In genomic region chr7:157412021-157412443, GRCh38 we compare ENCODE assay signal across 10 cellular contexts.
DNase-seq lines count a peak whose midpoint lies in the region; ATAC-seq and TF ChIP-seq lines count a peak whose summit lies in the region.
"Had no signal": no experiment of that assay in that cellular context is flagged by ENCODE, and none has a peak within 500 bp of the region (broad histone marks: within the 10 kb centered on the region; RNA-seq: fewer than 3 reads in every experiment).

No MANE protein-coding gene starts in this region.

- H3K36me3 ChIP-seq in esophagus squamous epithelium: peaks cover 16 to 91% (median 21%) of the 10 kb centered on the region in 3 donors

- H3K4me1 ChIP-seq in foreskin keratinocyte (peaks cover 4% of the 10 kb centered on the region), esophagus squamous epithelium (no peaks in the 10 kb centered on the region)

- H3K9me3 Mint-ChIP-seq in natural killer cell treated with Interleukin-12 subunit alpha and Interleukin-12 subunit beta and Interleukin-15 and Interleukin-18, amount 100 ng/mL, for 72 hours: no peaks in the 10 kb centered on the region
- H3K9me3 Mint-ChIP-seq in natural killer cell: no peaks in the 10 kb centered on the region
- H3K9me3 Mint-ChIP-seq in activated CD8-positive, alpha-beta T cell treated with anti-CD3 and anti-CD28 coated beads for 36 hours: no peaks in the 10 kb centered on the region

- H3K4me3 Mint-ChIP-seq in natural killer cell treated with Interleukin-12 subunit alpha and Interleukin-12 subunit beta and Interleukin-15 and Interleukin-18, amount 100 ng/mL, for 72 hours: peak overlapping the region; percentile 47
- H3K4me3 Mint-ChIP-seq in natural killer cell: no peak overlapping the region
- peak overlapping the region; percentile 35 for H3K4me3 Mint-ChIP-seq in activated CD8-positive, alpha-beta T cell treated with anti-CD3 and anti-CD28 coated beads for 36 hours

- POLR2A ChIA-PET in activated CD8-positive, alpha-beta T cell treated with anti-CD3 and anti-CD28 coated beads for 36 hours (lab: Charles Lee): no interaction called here

- no peak overlapping the region for H3K4me3 ChIP-seq in esophagus squamous epithelium

- no peak for DNase-seq in natural killer cell treated with Interleukin-12 subunit alpha and Interleukin-12 subunit beta and Interleukin-15 and Interleukin-18, amount 100 ng/mL, for 72 hours (ENCODE audit: low spot score)
- DNase-seq in natural killer cell (no peak), foreskin keratinocyte (peak; percentile 61 to 75), stromal cell of bone marrow (ENCODE audit: low read depth) (peak; percentile 65), cerebellum (ENCODE audit: low spot score) (no peak), cardiac septum (ENCODE audit: low spot score) (no peak), esophagus squamous epithelium (lab: John Stamatoyannopoulos, UW) (no peak)
- DNase-seq in activated CD8-positive, alpha-beta T cell treated with anti-CD3 and anti-CD28 coated beads for 36 hours: peak; percentile 61
- DNase-seq: DMS53, NCI-H510A treated with DMSO at 0.1 percent for 48 hours had no signal

- H3K27me3 Mint-ChIP-seq in natural killer cell treated with Interleukin-12 subunit alpha and Interleukin-12 subunit beta and Interleukin-15 and Interleukin-18, amount 100 ng/mL, for 72 hours: no peaks in the 10 kb centered on the region
- H3K27me3 Mint-ChIP-seq in natural killer cell (ENCODE audit: low read depth in 2 of 2): no peaks in the 10 kb centered on the region
- H3K27me3 Mint-ChIP-seq in activated CD8-positive, alpha-beta T cell treated with anti-CD3 and anti-CD28 coated beads for 36 hours: no peaks in the 10 kb centered on the region

- peak in 1 of 2 donors; percentile 91 for ATAC-seq in natural killer cell treated with Interleukin-12 subunit alpha and Interleukin-12 subunit beta and Interleukin-15 and Interleukin-18, amount 100 ng/mL, for 72 hours
- ATAC-seq in natural killer cell (no peak), foreskin keratinocyte (peak; percentile 80)
- peak; percentile 89 for ATAC-seq in activated CD8-positive, alpha-beta T cell treated with anti-CD3 and anti-CD28 coated beads for 36 hours

- TF ChIP-seq POLR2A in esophagus squamous epithelium (IDR thresholded peaks at IDR 0.05): no peak

- H3K27ac ChIP-seq in foreskin keratinocyte (no peak overlapping the region), esophagus squamous epithelium (no peak overlapping the region)

- no peak for TF ChIP-seq CTCF in natural killer cell (IDR thresholded peaks at IDR 0.05)
- no peak for TF ChIP-seq CTCF in activated CD8-positive, alpha-beta T cell treated with anti-CD3 and anti-CD28 coated beads for 36 hours (IDR thresholded peaks at IDR 0.05)
- TF ChIP-seq CTCF in foreskin keratinocyte (conservative IDR thresholded peaks at IDR 0.05): no peak
- no peak for TF ChIP-seq CTCF in esophagus squamous epithelium (IDR thresholded peaks at IDR 0.05)

- CTCF ChIA-PET in activated CD8-positive, alpha-beta T cell treated with anti-CD3 and anti-CD28 coated beads for 36 hours (lab: Charles Lee): no interaction called here

- intact Hi-C loops in natural killer cell (cut with micrococcal nuclease): no loop called here
- intact Hi-C loops in activated CD8-positive, alpha-beta T cell treated with anti-CD3 and anti-CD28 coated beads for 36 hours (cut with micrococcal nuclease): no loop called here
- intact Hi-C loops in cardiac septum (cut with DNase I): no loop called here
- intact Hi-C loops in esophagus squamous epithelium (cut with DNase I): no loop called here

- peaks cover 7 to 11% of the 10 kb centered on the region in 2 donors for H3K4me1 Mint-ChIP-seq in natural killer cell treated with Interleukin-12 subunit alpha and Interleukin-12 subunit beta and Interleukin-15 and Interleukin-18, amount 100 ng/mL, for 72 hours (ENCODE audit: low read depth in 2 of 2)
- peaks cover 0 to 5% of the 10 kb centered on the region in 2 donors for H3K4me1 Mint-ChIP-seq in natural killer cell
- H3K4me1 Mint-ChIP-seq in activated CD8-positive, alpha-beta T cell treated with anti-CD3 and anti-CD28 coated beads for 36 hours (ENCODE audit: low read depth): peaks cover 7% of the 10 kb centered on the region

- WGBS in esophagus squamous epithelium, 2 donors: 67 to 75% methylated on average over 9 to 11 of the region's 11 CpGs

- H3K9me3 ChIP-seq in esophagus squamous epithelium: no peaks in the 10 kb centered on the region

- peaks cover 7% of the 10 kb centered on the region for H3K36me3 Mint-ChIP-seq in natural killer cell treated with Interleukin-12 subunit alpha and Interleukin-12 subunit beta and Interleukin-15 and Interleukin-18, amount 100 ng/mL, for 72 hours
- H3K36me3 Mint-ChIP-seq in natural killer cell: peaks cover 14% of the 10 kb centered on the region
- H3K36me3 Mint-ChIP-seq in activated CD8-positive, alpha-beta T cell treated with anti-CD3 and anti-CD28 coated beads for 36 hours (ENCODE audit: low read depth): peaks cover 22% of the 10 kb centered on the region

- H3K27me3 ChIP-seq in foreskin keratinocyte (no peaks in the 10 kb centered on the region), esophagus squamous epithelium (no peaks in the 10 kb centered on the region)

- H3K27ac Mint-ChIP-seq in natural killer cell treated with Interleukin-12 subunit alpha and Interleukin-12 subunit beta and Interleukin-15 and Interleukin-18, amount 100 ng/mL, for 72 hours: peak overlapping the region in 1 of 2 donors; percentile 66
- no peak overlapping the region for H3K27ac Mint-ChIP-seq in natural killer cell
- peak overlapping the region; percentile 89 for H3K27ac Mint-ChIP-seq in activated CD8-positive, alpha-beta T cell treated with anti-CD3 and anti-CD28 coated beads for 36 hours

Comparison
In these comparisons a context has a peak if more than half of its experiments do, and no peak if none do; other contexts are left out.
1. ATAC-seq: peak in activated CD8-positive, alpha-beta T cell treated with anti-CD3 and anti-CD28 coated beads for 36 hours (single experiment) and foreskin keratinocyte (single experiment); none in natural killer cell (0 of 3).
2. DNase-seq: peak in activated CD8-positive, alpha-beta T cell treated with anti-CD3 and anti-CD28 coated beads for 36 hours (single experiment), foreskin keratinocyte (2 of 2) and stromal cell of bone marrow (single experiment); none in natural killer cell treated with Interleukin-12 subunit alpha and Interleukin-12 subunit beta and Interleukin-15 and Interleukin-18, amount 100 ng/mL, for 72 hours (single experiment), natural killer cell (single experiment), cerebellum (single experiment), cardiac septum (single experiment) and esophagus squamous epithelium (single experiment).